Comparison of ENCODE assay signal across 25 cellular contexts in the genomic region with DNA sequence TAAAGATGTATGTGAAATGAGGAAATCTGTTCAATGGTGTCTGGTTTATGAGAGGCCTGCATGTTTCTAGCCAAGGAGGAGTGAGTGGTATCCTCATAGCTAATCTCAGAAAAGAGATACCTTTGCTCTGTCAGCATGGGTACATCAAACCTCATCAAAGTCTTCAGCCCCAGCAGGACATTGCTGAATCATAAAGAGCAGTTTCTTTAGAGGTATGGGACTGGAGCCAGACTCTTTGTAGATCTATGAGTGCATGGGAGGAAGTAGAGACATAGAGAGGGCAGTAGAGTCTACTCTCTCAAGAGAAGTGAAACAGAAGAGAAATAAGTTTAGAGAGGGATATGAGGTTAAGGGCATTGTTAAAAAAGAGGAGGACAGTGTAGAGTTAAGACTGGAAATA.
DNase-seq lines count a peak whose midpoint lies in the region; ATAC-seq and TF ChIP-seq lines count a peak whose summit lies in the region.
"Had no signal": no experiment of that assay in that cellular context is flagged by ENCODE, and none has a peak within 500 bp of the region (broad histone marks: within the 10 kb centered on the region; RNA-seq: fewer than 3 reads in every experiment).

No MANE protein-coding gene starts in this region.

- in situ Hi-C loops in astrocyte of the cerebellum (cut with HindIII; ENCODE audit: low sequenced_read_pairs): no loop called here

- intact Hi-C loops in psoas muscle (cut with DNase I): no loop called here

- H3K9me3 ChIP-seq in psoas muscle: no peaks in the 10 kb centered on the region
- H3K9me3 ChIP-seq: Caco-2, esophagus muscularis mucosa, HAP-1, heart left ventricle, upper lobe of left lung had no signal

- ATAC-seq in psoas muscle (no peak), HG03175 (IDR thresholded peaks at IDR 0.05; ENCODE audit: unreplicated experiment) (no peak)
- ATAC-seq: foreskin keratinocyte, heart left ventricle had no signal

- H3K36me3 ChIP-seq in H7 (replicated peaks; ENCODE audit: control insufficient read depth, insufficient read depth, low read length) (no peaks in the 10 kb centered on the region), psoas muscle (ENCODE audit: insufficient read depth in 1 of 2, low read depth in 1 of 2) (no peaks in the 10 kb centered on the region)
- H3K36me3 ChIP-seq: esophagus muscularis mucosa, HAP-1, heart left ventricle, upper lobe of left lung had no signal

- TF ChIP-seq CTCF in astrocyte of the cerebellum (IDR thresholded peaks at IDR 0.05; ENCODE audit: low read depth, low read length, missing control alignments) (no peak), GM10266 (IDR thresholded peaks at IDR 0.05; ENCODE audit: control insufficient read depth, insufficient read depth, low read depth, missing control alignments) (no peak), psoas muscle (IDR thresholded peaks at IDR 0.05) (no peak)

- DNase-seq in H7 (peak; percentile 1), NCI-H69 (lab: John Stamatoyannopoulos, UW) (peak; percentile 38), astrocyte of the cerebellum (ENCODE audit: low read depth) (peak; percentile 69), skeletal muscle cell (ENCODE audit: low read depth) (peak; percentile 24), GM10266 (ENCODE audit: extremely low spot score) (no peak), psoas muscle (no peak)
- DNase-seq: activated CD4-positive, alpha-beta T cell treated with anti-CD3 and anti-CD28 coated beads, Interleukin-2, amount 50 U/mL, for 48 hours; activated CD4-positive, CD25-positive, alpha-beta regulatory T cell treated with anti-CD3 and anti-CD28 coated beads, Interleukin-2, amount 50 U/mL, for 72 hours; activated naive CD4-positive, alpha-beta T cell treated with Interleukin-2 at 50 U/mL for 16 hours; C1 segment of cervical spinal cord; Caco-2; cerebellar nuclear complex; DMS79 treated with DMSO at 0.1 percent for 48 hours; heart left ventricle; kidney glomerular epithelial cell; naive B cell; NCI-H146; stimulated activated naive CD4-positive, alpha-beta T cell; upper lobe of left lung had no signal

- H3K4me3 ChIP-seq in H7 (ENCODE audit: insufficient read depth, low read depth, low read length) (no peak overlapping the region), astrocyte of the cerebellum (ENCODE audit: low read depth, low read length) (no peak overlapping the region), skeletal muscle cell (ENCODE audit: low read depth, low read length) (no peak overlapping the region), psoas muscle (no peak overlapping the region)
- H3K4me3 ChIP-seq: esophagus muscularis mucosa, HAP-1, heart left ventricle, upper lobe of left lung had no signal

- H3K27me3 ChIP-seq in H7 (ENCODE audit: control insufficient read depth, insufficient read depth, low read length): no peaks in the 10 kb centered on the region
- no peaks in the 10 kb centered on the region for H3K27me3 ChIP-seq in psoas muscle (ENCODE audit: insufficient read depth in 3 of 3, low read length in 2 of 3)
- H3K27me3 ChIP-seq: esophagus muscularis mucosa, foreskin keratinocyte, heart left ventricle, upper lobe of left lung had no signal

- no peaks in the 10 kb centered on the region for H3K4me1 ChIP-seq in psoas muscle
- H3K4me1 ChIP-seq: Caco-2, esophagus muscularis mucosa, foreskin keratinocyte, HAP-1, heart left ventricle, upper lobe of left lung had no signal

- no peak overlapping the region for H3K27ac ChIP-seq in psoas muscle
- H3K27ac ChIP-seq: esophagus muscularis mucosa, foreskin keratinocyte, heart left ventricle, KMS-11, RWPE1, upper lobe of left lung had no signal

Comparison
In these comparisons a context has a peak if more than half of its experiments do, and no peak if none do; other contexts are left out.
1. DNase-seq: peak in H7 (single experiment), NCI-H69 (single experiment), astrocyte of the cerebellum (single experiment) and skeletal muscle cell (single experiment); none in GM10266 (single experiment) and psoas muscle (0 of 2).